Comparison of ENCODE assay signal across 8 cellular contexts in genomic region chr10:6141296-6142151, GRCh38.
A peak's percentile ranks its signal among the peaks of the same experiment; 100 is the strongest.
DNase-seq lines count a peak whose midpoint lies in the region; ATAC-seq and TF ChIP-seq lines count a peak whose summit lies in the region.

No MANE protein-coding gene starts in this region.

- H4K20me1 ChIP-seq in DOHH2 (ENCODE audit: control insufficient read depth, insufficient read depth, low read depth, low read length), result no peaks in the 10 kb centered on the region; the same call in 1 of the 2 replicates

- H3K27ac ChIP-seq in DOHH2 (ENCODE audit: low read depth, low read length), result no peak overlapping the region

- H3K4me2 ChIP-seq in DOHH2 (ENCODE audit: low read length), result peak overlapping the region; percentile 76

- H3K79me2 ChIP-seq in DOHH2 (ENCODE audit: control insufficient read depth, low read length), result peaks cover 18% of the 10 kb centered on the region

- ATAC-seq in GM19455 (IDR thresholded peaks at IDR 0.05; ENCODE audit: unreplicated experiment), result peak; percentile 51
- peak; percentile 54 for ATAC-seq in HG03442 (IDR thresholded peaks at IDR 0.05; ENCODE audit: unreplicated experiment)

- no peaks in the 10 kb centered on the region for H3K9me3 Mint-ChIP-seq in T-helper 2 cell treated with Interferon-gamma antibody and Interleukin-4, amounts not matched to agents 5 μg/mL and 100 μg/mL, for 36 hours

- H3K4me1 ChIP-seq in DOHH2 (ENCODE audit: control insufficient read depth, low read length), result peaks cover 36% of the 10 kb centered on the region

- intact Hi-C loops in head of caudate nucleus (cut with DNase I), result no loop called here

- DNase-seq in T-helper 2 cell treated with Interferon-gamma antibody and Interleukin-4, amounts not matched to agents 5 μg/mL and 100 μg/mL, for 36 hours (ENCODE audit: low spot score), result peak; percentile 49
- peak; percentile 81 for DNase-seq in fibroblast of pulmonary artery (ENCODE audit: low read depth)
- peak; percentile 34 for DNase-seq in stimulated activated CD4-positive, alpha-beta T cell treated with anti-CD3 and anti-CD28 coated beads, Interleukin-4, amount 100 ng/mL, for 1 hour
- no peak for DNase-seq in NCI-H774 (lab: John Stamatoyannopoulos, UW)
- no peak for DNase-seq in head of caudate nucleus

- TF ChIP-seq CTCF in DOHH2 (IDR thresholded peaks at IDR 0.05; ENCODE audit: low read depth, low read length, poor library complexity, severe bottlenecking) (no peak), fibroblast of pulmonary artery (IDR thresholded peaks at IDR 0.05; ENCODE audit: low read length, missing control alignments) (no peak)

- no peaks in the 10 kb centered on the region for H3K9me3 ChIP-seq in DOHH2 (ENCODE audit: control insufficient read depth, insufficient read depth, low read length)

- peaks cover 12% of the 10 kb centered on the region for H3K27me3 Mint-ChIP-seq in T-helper 2 cell treated with Interferon-gamma antibody and Interleukin-4, amounts not matched to agents 5 μg/mL and 100 μg/mL, for 36 hours (ENCODE audit: low read depth)

- no peaks in the 10 kb centered on the region for H3K9me2 ChIP-seq in DOHH2 (replicated peaks; ENCODE audit: control insufficient read depth, low read length)

- H3K27me3 ChIP-seq in DOHH2 (ENCODE audit: control insufficient read depth, low read length), result peaks cover 53% of the 10 kb centered on the region

- peak overlapping the region; percentile 78 for H3K4me3 Mint-ChIP-seq in T-helper 2 cell treated with Interferon-gamma antibody and Interleukin-4, amounts not matched to agents 5 μg/mL and 100 μg/mL, for 36 hours

- H3K36me3 ChIP-seq in DOHH2 (ENCODE audit: control insufficient read depth, low read length), result peaks cover 4% of the 10 kb centered on the region

- H3K4me3 ChIP-seq in DOHH2 (ENCODE audit: low read length), result peak overlapping the region; percentile 66
- H3K4me3 ChIP-seq in fibroblast of pulmonary artery (replicated peaks; ENCODE audit: low read depth, low read length), result peak overlapping the region; percentile 51

- peak overlapping the region; percentile 63 for H3K27ac Mint-ChIP-seq in T-helper 2 cell treated with Interferon-gamma antibody and Interleukin-4, amounts not matched to agents 5 μg/mL and 100 μg/mL, for 36 hours

- H3K4me1 Mint-ChIP-seq in T-helper 2 cell treated with Interferon-gamma antibody and Interleukin-4, amounts not matched to agents 5 μg/mL and 100 μg/mL, for 36 hours (ENCODE audit: low read depth), result peaks cover 52% of the 10 kb centered on the region

- H3F3A ChIP-seq in DOHH2 (ENCODE audit: control insufficient read depth, insufficient read depth), result 0 out of 2 replicates have a peak, but pooled peaks cover 3% of the 10 kb centered on the region

- H3K36me3 Mint-ChIP-seq in T-helper 2 cell treated with Interferon-gamma antibody and Interleukin-4, amounts not matched to agents 5 μg/mL and 100 μg/mL, for 36 hours (ENCODE audit: low read depth), result peaks cover 1% of the 10 kb centered on the region

Comparison
In these comparisons a context has a peak if more than half of its experiments do, and no peak if none do; other contexts are left out.
1. DNase-seq: peak in T-helper 2 cell treated with Interferon-gamma antibody and Interleukin-4, amounts not matched to agents 5 μg/mL and 100 μg/mL, for 36 hours (single experiment), fibroblast of pulmonary artery (single experiment) and stimulated activated CD4-positive, alpha-beta T cell treated with anti-CD3 and anti-CD28 coated beads, Interleukin-4, amount 100 ng/mL, for 1 hour (single experiment); none in NCI-H774 (single experiment) and head of caudate nucleus (0 of 42).